In genomic region chr17:39208136-39208535, GRCh38 we compare ENCODE assay signal across 14 cellular contexts. TPM values are rescaled to one million over a fixed set of nuclear protein-coding genes. Genes with fewer than 3 reads are reported as not detected.
DNase-seq lines count a peak whose midpoint lies in the region; ATAC-seq lines count a peak whose summit lies in the region.
"Had no signal": no experiment of that assay in that cellular context is flagged by ENCODE, and none has a peak within 500 bp of the region (broad histone marks: within the 10 kb centered on the region; RNA-seq: fewer than 3 reads in every experiment).

No MANE protein-coding gene starts in this region.

- no peak overlapping the region for H3K27ac Mint-ChIP-seq in activated CD4-positive, alpha-beta memory T cell treated with anti-CD3 and anti-CD28 coated beads for 36 hours
- H3K27ac Mint-ChIP-seq in activated CD4-positive, alpha-beta memory T cell treated with anti-CD3 and anti-CD28 coated beads, Interleukin-2, amount 10 ng/mL, durations not matched to agents 7 days and 5 days: no peak overlapping the region
- H3K27ac Mint-ChIP-seq in stimulated activated naive B cell treated with anti-CD40 and anti-IgM and Interleukin-4, amounts not matched to agents 10 μg/mL and 1 μg/mL and 100 μg/mL, for 72 hours: no peak overlapping the region

- no peaks in the 10 kb centered on the region for H3K9me3 Mint-ChIP-seq in activated CD4-positive, alpha-beta memory T cell treated with anti-CD3 and anti-CD28 coated beads for 36 hours
- H3K9me3 Mint-ChIP-seq in activated CD4-positive, alpha-beta memory T cell treated with anti-CD3 and anti-CD28 coated beads, Interleukin-2, amount 10 ng/mL, durations not matched to agents 7 days and 5 days: no peaks in the 10 kb centered on the region
- H3K9me3 Mint-ChIP-seq in stimulated activated naive B cell treated with anti-CD40 and anti-IgM and Interleukin-4, amounts not matched to agents 10 μg/mL and 1 μg/mL and 100 μg/mL, for 72 hours: no peaks in the 10 kb centered on the region

- POLR2A ChIA-PET in activated CD4-positive, alpha-beta memory T cell treated with anti-CD3 and anti-CD28 coated beads for 36 hours (lab: Charles Lee): interaction anchor here (0.8 to 2.3 kb wide), 2 partner anchors 8 to 42 kb away, joined by 3 to 8 read pairs; partner anchors contain the start of gene RPL19
- POLR2A ChIA-PET in activated CD4-positive, alpha-beta memory T cell treated with anti-CD3 and anti-CD28 coated beads, Interleukin-2, amount 10 ng/mL, durations not matched to agents 7 days and 5 days (lab: Charles Lee): interaction anchor here (2.1 to 3.7 kb wide), 3 partner anchors 8 to 36 kb away, joined by 9 to 22 read pairs (median 10); partner anchors contain the start of gene RPL19

- H3K27me3 Mint-ChIP-seq in activated CD4-positive, alpha-beta memory T cell treated with anti-CD3 and anti-CD28 coated beads for 36 hours: no peaks in the 10 kb centered on the region
- peaks cover 17% of the 10 kb centered on the region for H3K27me3 Mint-ChIP-seq in activated CD4-positive, alpha-beta memory T cell treated with anti-CD3 and anti-CD28 coated beads, Interleukin-2, amount 10 ng/mL, durations not matched to agents 7 days and 5 days
- peaks cover 13 to 15% of the 10 kb centered on the region in 2 donors for H3K27me3 Mint-ChIP-seq in stimulated activated naive B cell treated with anti-CD40 and anti-IgM and Interleukin-4, amounts not matched to agents 10 μg/mL and 1 μg/mL and 100 μg/mL, for 72 hours

- peaks cover 34% of the 10 kb centered on the region for H3K4me1 Mint-ChIP-seq in activated CD4-positive, alpha-beta memory T cell treated with anti-CD3 and anti-CD28 coated beads for 36 hours (ENCODE audit: low read depth)
- H3K4me1 Mint-ChIP-seq in activated CD4-positive, alpha-beta memory T cell treated with anti-CD3 and anti-CD28 coated beads, Interleukin-2, amount 10 ng/mL, durations not matched to agents 7 days and 5 days: peaks cover 24% of the 10 kb centered on the region
- peaks cover 34 to 55% of the 10 kb centered on the region in 2 donors for H3K4me1 Mint-ChIP-seq in stimulated activated naive B cell treated with anti-CD40 and anti-IgM and Interleukin-4, amounts not matched to agents 10 μg/mL and 1 μg/mL and 100 μg/mL, for 72 hours

- CTCF ChIA-PET in activated CD4-positive, alpha-beta memory T cell treated with anti-CD3 and anti-CD28 coated beads for 36 hours (lab: Charles Lee): interaction anchor here (0.9 to 14.9 kb wide), 4 partner anchors 13 to 43 kb away, joined by 4 to 580 read pairs (median 6); no protein-coding TSS in a partner anchor
- CTCF ChIA-PET in activated CD4-positive, alpha-beta memory T cell treated with anti-CD3 and anti-CD28 coated beads, Interleukin-2, amount 10 ng/mL, durations not matched to agents 7 days and 5 days (lab: Charles Lee): interaction anchor here (2.9 to 7.4 kb wide), 2 partner anchors 12 to 31 kb away, joined by 9 to 208 read pairs; no protein-coding TSS in a partner anchor

- intact Hi-C loops in activated CD4-positive, alpha-beta memory T cell treated with anti-CD3 and anti-CD28 coated beads for 36 hours (cut with micrococcal nuclease): no loop called here

- H3K4me3 Mint-ChIP-seq in activated CD4-positive, alpha-beta memory T cell treated with anti-CD3 and anti-CD28 coated beads for 36 hours: no peak overlapping the region
- H3K4me3 Mint-ChIP-seq in activated CD4-positive, alpha-beta memory T cell treated with anti-CD3 and anti-CD28 coated beads, Interleukin-2, amount 10 ng/mL, durations not matched to agents 7 days and 5 days: no peak overlapping the region
- no peak overlapping the region for H3K4me3 Mint-ChIP-seq in stimulated activated naive B cell treated with anti-CD40 and anti-IgM and Interleukin-4, amounts not matched to agents 10 μg/mL and 1 μg/mL and 100 μg/mL, for 72 hours

- ATAC-seq in esophagus mucosa (peak; percentile 35), HG02884 (IDR thresholded peaks at IDR 0.05; ENCODE audit: unreplicated experiment) (no peak)
- peak; percentile 27 to 28 for ATAC-seq in stimulated activated naive B cell treated with anti-CD40 and anti-IgM and Interleukin-4, amounts not matched to agents 10 μg/mL and 1 μg/mL and 100 μg/mL, for 72 hours (replicated peaks)
- ATAC-seq in activated CD4-positive, CD25-positive, alpha-beta regulatory T cell treated with anti-CD3 and anti-CD28 coated beads, Interleukin-2, amount 50 U/mL, for 24 hours: no peak

- DNase-seq in activated CD4-positive, alpha-beta memory T cell treated with anti-CD3 and anti-CD28 coated beads for 36 hours: peak; percentile 21
- no peak for DNase-seq in activated CD4-positive, alpha-beta memory T cell treated with anti-CD3 and anti-CD28 coated beads, Interleukin-2, amount 10 ng/mL, durations not matched to agents 7 days and 5 days
- DNase-seq in RKO (ENCODE audit: low spot score) (peak; percentile 45), GF-D8 (lab: John Stamatoyannopoulos, UW) (no peak)
- no peak for DNase-seq in stimulated activated naive B cell treated with anti-CD40 and anti-IgM and Interleukin-4, amounts not matched to agents 10 μg/mL and 1 μg/mL and 100 μg/mL, for 72 hours
- DNase-seq: kidney glomerular epithelial cell; SIG-M5; stimulated activated CD4-positive, alpha-beta T cell treated with anti-CD3 and anti-CD28 coated beads, Interleukin-2, amount 100 ng/mL, for 48 hours; substantia nigra had no signal

- peaks cover 19% of the 10 kb centered on the region for H3K36me3 Mint-ChIP-seq in activated CD4-positive, alpha-beta memory T cell treated with anti-CD3 and anti-CD28 coated beads for 36 hours
- H3K36me3 Mint-ChIP-seq in activated CD4-positive, alpha-beta memory T cell treated with anti-CD3 and anti-CD28 coated beads, Interleukin-2, amount 10 ng/mL, durations not matched to agents 7 days and 5 days (ENCODE audit: low read depth): peaks cover 21% of the 10 kb centered on the region
- H3K36me3 Mint-ChIP-seq in stimulated activated naive B cell treated with anti-CD40 and anti-IgM and Interleukin-4, amounts not matched to agents 10 μg/mL and 1 μg/mL and 100 μg/mL, for 72 hours: peaks cover 14 to 21% of the 10 kb centered on the region in 2 donors

RNA-seq across cellular contexts. Expression of gene RPL19, which starts 8.1 kb away (rescaled TPM):
- total RNA-seq in activated CD4-positive, alpha-beta memory T cell treated with anti-CD3 and anti-CD28 coated beads for 36 hours: 1,000 to 10,000 TPM; 2,624 to 2,689 TPM
- 1,000 to 10,000 TPM; 1,724 to 1,761 TPM for total RNA-seq in activated CD4-positive, alpha-beta memory T cell treated with anti-CD3 and anti-CD28 coated beads, Interleukin-2, amount 10 ng/mL, durations not matched to agents 7 days and 5 days
- 1,581 TPM for total RNA-seq in esophagus mucosa

RNA-seq across cellular contexts. Expression of gene CACNB1, which starts 10.7 kb away (rescaled TPM):
- total RNA-seq in activated CD4-positive, alpha-beta memory T cell treated with anti-CD3 and anti-CD28 coated beads for 36 hours: 10 to 100 TPM; 13.6 to 14.1 TPM
- 10 to 100 TPM; 19.5 to 24.0 TPM for total RNA-seq in activated CD4-positive, alpha-beta memory T cell treated with anti-CD3 and anti-CD28 coated beads, Interleukin-2, amount 10 ng/mL, durations not matched to agents 7 days and 5 days
- total RNA-seq in esophagus mucosa: 2.0 TPM

RNA-seq across cellular contexts. Expression of gene STAC2, which starts 17.6 kb away (rescaled TPM):
- not detected for total RNA-seq in activated CD4-positive, alpha-beta memory T cell treated with anti-CD3 and anti-CD28 coated beads for 36 hours
- not detected for total RNA-seq in activated CD4-positive, alpha-beta memory T cell treated with anti-CD3 and anti-CD28 coated beads, Interleukin-2, amount 10 ng/mL, durations not matched to agents 7 days and 5 days
- 0.60 TPM for total RNA-seq in esophagus mucosa

RNA-seq across cellular contexts. Expression of gene ARL5C, which starts 42.2 kb away (rescaled TPM):
- total RNA-seq in activated CD4-positive, alpha-beta memory T cell treated with anti-CD3 and anti-CD28 coated beads for 36 hours: not detected
- total RNA-seq in activated CD4-positive, alpha-beta memory T cell treated with anti-CD3 and anti-CD28 coated beads, Interleukin-2, amount 10 ng/mL, durations not matched to agents 7 days and 5 days: under 1 TPM in 1 of 2 experiments, not detected in 1; 0.15 TPM
- not detected for total RNA-seq in esophagus mucosa
- total RNA-seq: frontal cortex, omental fat pad had no signal

RNA-seq across cellular contexts. Expression of gene PLXDC1, which starts 56.7 kb away (rescaled TPM):
- 1 to 10 TPM; 1.2 to 2.2 TPM for total RNA-seq in activated CD4-positive, alpha-beta memory T cell treated with anti-CD3 and anti-CD28 coated beads for 36 hours
- 1 to 10 TPM; 7.2 to 7.3 TPM for total RNA-seq in activated CD4-positive, alpha-beta memory T cell treated with anti-CD3 and anti-CD28 coated beads, Interleukin-2, amount 10 ng/mL, durations not matched to agents 7 days and 5 days
- total RNA-seq in esophagus mucosa: 3.1 TPM

Comparison
In these comparisons a context has a peak if more than half of its experiments do, and no peak if none do; other contexts are left out.
1. DNase-seq: peak in activated CD4-positive, alpha-beta memory T cell treated with anti-CD3 and anti-CD28 coated beads for 36 hours (single experiment) and RKO (single experiment); none in activated CD4-positive, alpha-beta memory T cell treated with anti-CD3 and anti-CD28 coated beads, Interleukin-2, amount 10 ng/mL, durations not matched to agents 7 days and 5 days (single experiment), stimulated activated naive B cell treated with anti-CD40 and anti-IgM and Interleukin-4, amounts not matched to agents 10 μg/mL and 1 μg/mL and 100 μg/mL, for 72 hours (single experiment) and GF-D8 (single experiment).
2. ATAC-seq: peak in esophagus mucosa (single experiment) and stimulated activated naive B cell treated with anti-CD40 and anti-IgM and Interleukin-4, amounts not matched to agents 10 μg/mL and 1 μg/mL and 100 μg/mL, for 72 hours (2 of 2); none in activated CD4-positive, CD25-positive, alpha-beta regulatory T cell treated with anti-CD3 and anti-CD28 coated beads, Interleukin-2, amount 50 U/mL, for 24 hours (0 of 2) and HG02884 (single experiment).